ENCODE assay signal across 18 cellular contexts in the genomic region with DNA sequence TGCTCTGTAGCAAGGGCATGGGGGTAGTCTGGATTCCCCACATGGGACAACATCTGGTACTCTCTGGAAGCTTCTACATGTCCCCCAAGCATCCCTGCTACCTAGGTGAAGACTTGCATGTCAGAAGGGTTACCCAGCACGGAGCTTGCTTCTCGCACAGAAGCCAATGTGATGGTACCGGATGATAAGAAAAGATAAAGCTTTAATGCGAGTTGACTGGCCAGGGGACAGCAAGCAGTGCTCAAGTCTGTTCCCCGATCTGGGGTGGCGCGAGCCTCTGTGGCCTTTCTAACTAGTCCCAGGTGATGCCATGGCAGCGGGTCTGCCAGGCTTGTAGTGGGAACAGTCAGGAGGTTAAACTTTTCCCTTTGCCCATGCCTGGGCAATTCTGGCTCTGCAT.
"Had no signal": no experiment of that assay in that cellular context is flagged by ENCODE, and none has a peak within 500 bp of the region (broad histone marks: within the 10 kb centered on the region; RNA-seq: fewer than 3 reads in every experiment).

No MANE protein-coding gene starts in this region.

- ATAC-seq: K562 had no signal

- H3K36me3 ChIP-seq: SJSA1 had no signal

- H3K27me3 ChIP-seq: SJSA1 had no signal

- H3K9me3 ChIP-seq: SJSA1 had no signal

- DNase-seq: Kasumi-1, MM.1S, NCI-H1092 treated with DMSO at 0.1 percent for 48 hours, NCI-H1436, NCI-H187, NCI-H2029 treated with DMSO at 0.1 percent for 48 hours, NCI-H2171 treated with DMSO at 0.1 percent for 48 hours, NCI-H2227 treated with DMSO at 0.1 percent for 48 hours, NCI-H524, NCI-H526 treated with DMSO at 0.1 percent for 48 hours, NCI-H774, Right ventricle myocardium superior, RPMI8226, SIG-M5 had no signal

- H3K27ac ChIP-seq: HL-60, KMS-11, SJSA1 had no signal

- H3K4me2 ChIP-seq: KMS-11 had no signal

- H3K4me3 ChIP-seq: K562, SJSA1 had no signal

- H3K9ac ChIP-seq: KMS-11 had no signal
